16 cellular contexts compared by ENCODE assay signal in the genomic region with DNA sequence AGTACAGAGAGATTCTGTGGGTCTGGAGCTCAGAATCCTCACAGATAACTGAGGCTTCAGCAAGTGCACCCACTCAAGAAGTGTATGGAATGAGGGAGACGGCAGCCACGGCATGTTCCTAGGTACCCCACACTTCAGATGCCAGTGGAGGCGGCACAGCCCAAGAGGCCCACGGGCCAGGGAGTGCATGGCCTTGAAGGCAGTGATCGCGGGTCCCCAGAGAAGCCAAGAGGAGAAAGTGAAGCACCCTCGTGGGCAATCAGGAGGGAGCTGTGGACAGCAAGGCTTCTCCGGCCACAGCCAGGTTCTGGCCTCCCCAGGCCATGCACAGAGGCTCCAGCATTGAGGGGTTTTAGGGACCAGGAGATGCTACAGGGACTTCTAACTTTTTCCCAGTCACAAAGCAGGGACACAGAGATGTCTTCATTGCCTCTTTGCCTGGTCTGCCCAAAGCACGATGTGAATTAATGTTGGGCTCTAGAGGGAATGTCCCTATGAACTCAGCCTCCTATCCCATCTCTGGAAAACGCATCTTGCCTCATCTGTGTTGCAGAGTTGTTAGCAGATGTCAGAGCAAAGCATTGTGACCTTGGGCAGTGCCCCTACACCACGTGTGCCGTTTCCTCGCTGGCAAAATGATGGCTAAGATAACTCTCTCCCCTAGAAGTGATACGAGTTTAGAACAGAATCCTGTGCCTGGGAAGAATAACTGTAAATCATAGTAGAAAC.
"Had no signal": no experiment of that assay in that cellular context is flagged by ENCODE, and none has a peak within 500 bp of the region (broad histone marks: within the 10 kb centered on the region; RNA-seq: fewer than 3 reads in every experiment).

No MANE protein-coding gene starts in this region.

- H3K9me3 ChIP-seq: heart right ventricle, ovary, stomach, thyroid gland, uterus had no signal

- H3K4me3 ChIP-seq: heart right ventricle, ovary, stomach, thyroid gland, uterus had no signal

- H3K27me3 Mint-ChIP-seq: memory B cell had no signal

- H3K27ac ChIP-seq: ovary, stomach, thyroid gland, uterus had no signal

- H3K27ac Mint-ChIP-seq: activated CD4-positive, alpha-beta memory T cell treated with anti-CD3 and anti-CD28 coated beads, Interleukin-2, amount 10 ng/mL, durations not matched to agents 7 days and 5 days; nephron had no signal

- ATAC-seq: activated naive CD4-positive, alpha-beta T cell treated with anti-CD3 and anti-CD28 coated beads, Interleukin-2, amount 50 U/mL, for 72 hours had no signal

- H3K36me3 ChIP-seq: ovary, uterus had no signal

- DNase-seq: activated CD4-positive, alpha-beta memory T cell treated with anti-CD3 and anti-CD28 coated beads, Interleukin-2, amount 10 ng/mL, durations not matched to agents 7 days and 5 days; activated CD4-positive, CD25-positive, alpha-beta regulatory T cell treated with anti-CD3 and anti-CD28 coated beads, Interleukin-2, amount 50 U/mL, for 72 hours; activated T-cell treated with anti-CD3 and anti-CD28 coated beads for 4 hours; aorta; effector CD4-positive, alpha-beta T cell; heart right ventricle; ovary; stimulated activated CD4-positive, alpha-beta T cell treated with anti-CD3 and anti-CD28 coated beads, Interleukin-15, amount 100 ng/mL, for 24 hours; stimulated activated CD4-positive, alpha-beta T cell treated with anti-CD3 and anti-CD28 coated beads, Interleukin-4, amount 100 ng/mL, for 24 hours; stomach; SW 1271; thyroid gland; uterus had no signal

- H3K27me3 ChIP-seq: ovary, stomach, thyroid gland, uterus had no signal

- H3K9me3 Mint-ChIP-seq: activated CD4-positive, alpha-beta memory T cell treated with anti-CD3 and anti-CD28 coated beads, Interleukin-2, amount 10 ng/mL, durations not matched to agents 7 days and 5 days; activated naive CD4-positive, alpha-beta T cell treated with anti-CD3 and anti-CD28 coated beads, Interleukin-2, amount 50 U/mL, for 72 hours; memory B cell; nephron had no signal

- H3K4me3 Mint-ChIP-seq: activated CD4-positive, alpha-beta memory T cell treated with anti-CD3 and anti-CD28 coated beads, Interleukin-2, amount 10 ng/mL, durations not matched to agents 7 days and 5 days; memory B cell; nephron had no signal
